8 cellular contexts compared by ENCODE assay signal in the genomic region with DNA sequence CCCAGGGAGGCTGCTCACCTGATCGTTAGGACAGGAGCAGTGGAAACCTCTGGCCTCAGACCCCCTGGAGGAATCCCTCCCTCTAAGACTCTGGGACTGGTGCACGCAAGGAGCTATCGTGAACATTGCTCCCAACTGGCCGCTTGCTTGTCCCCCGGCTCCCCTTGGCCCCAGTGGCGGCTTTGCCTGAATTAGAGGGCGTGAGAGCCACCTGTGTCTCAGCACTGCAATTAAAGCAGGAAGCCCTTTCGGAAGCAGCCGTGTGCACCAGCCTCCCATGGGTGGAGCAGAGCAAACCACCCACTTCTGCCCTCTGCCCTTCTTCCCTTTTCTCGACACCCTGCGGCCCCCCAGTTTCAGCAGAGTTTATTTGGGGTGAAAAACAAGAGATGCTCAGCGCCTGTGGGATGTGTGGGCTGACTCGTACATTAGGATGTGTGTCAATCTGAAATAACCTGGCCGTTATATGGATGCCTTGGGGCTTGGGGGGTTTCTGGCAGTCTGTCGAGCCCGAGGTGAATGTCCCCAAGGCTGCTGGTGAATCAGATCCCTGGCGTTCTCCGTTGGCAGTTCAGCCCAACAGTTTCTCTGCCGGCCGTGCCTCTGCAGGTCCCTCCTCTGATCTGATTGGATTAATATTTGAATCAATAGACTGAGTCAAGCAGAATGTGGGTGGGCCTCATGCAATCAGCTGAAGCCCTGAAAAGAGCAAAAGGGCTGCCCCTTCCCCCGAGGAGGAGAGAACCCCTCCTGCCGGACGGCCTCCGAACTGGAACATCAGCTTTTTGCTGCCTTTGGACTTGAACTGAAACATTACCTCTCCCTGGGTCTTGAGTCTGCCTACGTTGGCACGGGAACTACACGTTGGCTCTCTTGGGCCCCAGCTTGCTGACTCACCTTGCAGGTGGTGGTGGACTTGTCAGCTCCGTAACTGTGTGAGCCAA. TPM values are rescaled to one million over a fixed set of nuclear protein-coding genes. Genes with fewer than 3 reads are reported as not detected.
DNase-seq lines count a peak whose midpoint lies in the region; ATAC-seq, FAIRE-seq and TF ChIP-seq lines count a peak whose summit lies in the region.

No MANE protein-coding gene starts in this region.

- no peak for FAIRE-seq in GM12892 (lab: Jason Lieb, UNC)

- peak; percentile 32 for ATAC-seq in HG03439 (IDR thresholded peaks at IDR 0.05; ENCODE audit: unreplicated experiment)
- no peak for ATAC-seq in GM18520 (IDR thresholded peaks at IDR 0.05; ENCODE audit: unreplicated experiment)

- TF ChIP-seq POLR2A in GM12892 (IDR thresholded peaks at IDR 0.05; ENCODE audit: low read depth, low read length) = no peak

- peak; percentile 50 for DNase-seq in GM12892 (ENCODE audit: insufficient read length)
- peak; percentile 55 for DNase-seq in UCSD-AML1 (lab: John Stamatoyannopoulos, UW; ENCODE audit: unreplicated experiment)
- DNase-seq in effector CD4-positive, alpha-beta T cell = peak; percentile 37
- peak; percentile 44 for DNase-seq in stimulated activated CD4-positive, alpha-beta T cell treated with anti-CD3 and anti-CD28 coated beads, Interleukin-2, amount 100 ng/mL, for 4 hours (ENCODE audit: low read depth)
- DNase-seq in retina = no peak
- DNase-seq in globus pallidus (ENCODE audit: low spot score) = no peak

RNA-seq across cellular contexts. Expression of a gene that starts 7.3 kb away (rescaled TPM):
- polyA plus RNA-seq in GM12892 (2012; ENCODE audit: missing spikeins) = 0.06 TPM

RNA-seq across cellular contexts. Expression of a gene that starts 53.7 kb away (rescaled TPM):
- polyA plus RNA-seq in GM12892 (2012; ENCODE audit: missing spikeins) = 9.0 TPM

Comparison
In these comparisons a context has a peak if more than half of its experiments do, and no peak if none do; other contexts are left out.
1. DNase-seq: peak in GM12892 (single experiment), UCSD-AML1 (single experiment), effector CD4-positive, alpha-beta T cell (single experiment) and stimulated activated CD4-positive, alpha-beta T cell treated with anti-CD3 and anti-CD28 coated beads, Interleukin-2, amount 100 ng/mL, for 4 hours (single experiment); none in retina (single experiment) and globus pallidus (single experiment).